6 cellular contexts compared by ENCODE assay signal in genomic region chr16:76696876-76697275, GRCh38.
"Had no signal": no experiment of that assay in that cellular context is flagged by ENCODE, and none has a peak within 500 bp of the region (broad histone marks: within the 10 kb centered on the region; RNA-seq: fewer than 3 reads in every experiment).

No MANE protein-coding gene starts in this region.

- H3K4me3 Mint-ChIP-seq: GM23338, H9 had no signal

- H3K9me3 Mint-ChIP-seq: H9 had no signal

- DNase-seq: H9, HCEC 1CT, IMR-90 had no signal

- H3K4me1 Mint-ChIP-seq: GM23338, H9 had no signal

- H3K27ac Mint-ChIP-seq: GM23338, H9 had no signal

- ATAC-seq: GM23338, HepG2, K562 had no signal
